In genomic region chr5:178279026-178279722, GRCh38 we compare ENCODE assay signal across 10 cellular contexts.
"Had no signal": no experiment of that assay in that cellular context is flagged by ENCODE, and none has a peak within 500 bp of the region (broad histone marks: within the 10 kb centered on the region; RNA-seq: fewer than 3 reads in every experiment).

No MANE protein-coding gene starts in this region.

- H3K27me3 ChIP-seq: hepatocyte, right atrium auricular region, thyroid gland had no signal

- H3K27ac Mint-ChIP-seq: activated naive CD8-positive, alpha-beta T cell; activated T-helper 1 cell treated with anti-CD3 and anti-CD28 coated beads, Interleukin-12 subunit alpha, Interleukin-12 subunit beta, Interleukin-2, Interleukin-4 antibody, amounts not matched to agents 30 ng/mL and 10 ng/mL and 1 ng/mL, durations not matched to agents 14 hours and 24 hours and 36 hours; progenitor cell of endocrine pancreas had no signal

- H3K79me2 ChIP-seq: hepatocyte had no signal

- H3K4me3 ChIP-seq: hepatocyte, lung, right atrium auricular region, skin epidermis, thyroid gland had no signal

- H3K27ac ChIP-seq: hepatocyte, right atrium auricular region, skin epidermis, VCaP had no signal

- H3K27me3 Mint-ChIP-seq: activated naive CD8-positive, alpha-beta T cell had no signal

- H3K36me3 Mint-ChIP-seq: brain had no signal

- H3K36me3 ChIP-seq: right atrium auricular region, thyroid gland had no signal

- H3K9me3 ChIP-seq: thyroid gland had no signal

- H2AFZ ChIP-seq: hepatocyte had no signal

- H3K4me3 Mint-ChIP-seq: activated naive CD8-positive, alpha-beta T cell; activated T-helper 1 cell treated with anti-CD3 and anti-CD28 coated beads, Interleukin-12 subunit alpha, Interleukin-12 subunit beta, Interleukin-2, Interleukin-4 antibody, amounts not matched to agents 30 ng/mL and 10 ng/mL and 1 ng/mL, durations not matched to agents 14 hours and 24 hours and 36 hours had no signal
